10 cellular contexts compared by ENCODE assay signal in genomic region chr2:47346-48218, GRCh38. TPM values are rescaled to one million over a fixed set of nuclear protein-coding genes. Genes with fewer than 3 reads are reported as not detected.
DNase-seq lines count a peak whose midpoint lies in the region; ATAC-seq, FAIRE-seq and TF ChIP-seq lines count a peak whose summit lies in the region.
"Had no signal": no experiment of that assay in that cellular context is flagged by ENCODE, and none has a peak within 500 bp of the region (broad histone marks: within the 10 kb centered on the region; RNA-seq: fewer than 3 reads in every experiment).

No MANE protein-coding gene starts in this region.

- H3K27ac ChIP-seq in A549 (no peak overlapping the region), KOPT-K1 (ENCODE audit: low read depth, low read length, poor library complexity, severe bottlenecking) (peak overlapping the region; percentile 73)
- H3K27ac ChIP-seq: SJSA1 had no signal

- peak overlapping the region in 7 of 10 donors; percentile 14 to 89 (median 74) for H3K27ac Mint-ChIP-seq in naive thymus-derived CD8-positive, alpha-beta T cell

- H3K9me3 Mint-ChIP-seq in naive thymus-derived CD8-positive, alpha-beta T cell, result no peaks in the 10 kb centered on the region

- CTCF ChIA-PET in A549 (lab: Yijun Ruan, JAX), result no interaction called here

- ATAC-seq in A549 (no peak), HG03520 (IDR thresholded peaks at IDR 0.05; ENCODE audit: unreplicated experiment) (no peak)
- peak; percentile 39 to 60 for ATAC-seq in naive thymus-derived CD8-positive, alpha-beta T cell

- POLR2A ChIA-PET in A549 (lab: Yijun Ruan, JAX), result no interaction called here
- POLR2A ChIA-PET in naive thymus-derived CD8-positive, alpha-beta T cell (lab: Charles Lee), result no interaction called here

- H3K36me3 Mint-ChIP-seq in naive thymus-derived CD8-positive, alpha-beta T cell, result no peaks in the 10 kb centered on the region

- H3K4me3 ChIP-seq in A549, result no peak overlapping the region; the same call in 2 of the 3 replicates
- H3K4me3 ChIP-seq in epithelial cell of proximal tubule (ENCODE audit: low read depth, low read length), result peak overlapping the region; percentile 86
- H3K4me3 ChIP-seq: SJSA1 had no signal

- DNase-seq in A549 (ENCODE audit: low read depth in 1 of 2, low spot score in 1 of 2) (no peak), epithelial cell of proximal tubule (ENCODE audit: low read depth) (no peak), OCI-M1 (lab: John Stamatoyannopoulos, UW) (no peak), ecto neural progenitor cell (ENCODE audit: low spot score) (no peak), AG08395 (ENCODE audit: low spot score) (no peak)
- peak in 2 of 10 donors; percentile 16 to 26 for DNase-seq in naive thymus-derived CD8-positive, alpha-beta T cell
- DNase-seq: activated naive CD4-positive, alpha-beta T cell treated with Interleukin-2 at 50 U/mL for 16 hours had no signal

- FAIRE-seq in A549 (lab: Jason Lieb, UNC), result no peak

- H3K4me1 ChIP-seq in A549, result peaks cover 8% of the 10 kb centered on the region; the same call in 1 of the 3 replicates

- peak overlapping the region; percentile 85 to 94 (median 90) for H3K4me3 Mint-ChIP-seq in naive thymus-derived CD8-positive, alpha-beta T cell

- no peak for TF ChIP-seq RAD21 in A549 (conservative IDR thresholded peaks at IDR 0.05 in 1 of 2, IDR thresholded peaks at IDR 0.05 in 1 of 2)

- no peaks in the 10 kb centered on the region for H3K36me3 ChIP-seq in KOPT-K1 (ENCODE audit: insufficient read depth, low read length)
- H3K36me3 ChIP-seq: SJSA1 had no signal

- H3K9me3 ChIP-seq in A549 (no peaks in the 10 kb centered on the region), KOPT-K1 (ENCODE audit: insufficient read depth, low read length, poor library complexity, severe bottlenecking) (no peaks in the 10 kb centered on the region)
- H3K9me3 ChIP-seq: SJSA1 had no signal

- 54% methylated on average over 19 of the region's 19 CpGs for WGBS in A549 (ENCODE audit: missing lambda C conversion rate)

- H3K4me1 Mint-ChIP-seq in naive thymus-derived CD8-positive, alpha-beta T cell, result peaks cover 10 to 24% (median 15%) of the 10 kb centered on the region in 4 donors

- TF ChIP-seq POLR2A in A549 (IDR thresholded peaks at IDR 0.05; ENCODE audit: low read length), result no peak

- no peak for TF ChIP-seq EP300 in A549 (IDR thresholded peaks at IDR 0.05)

- peak overlapping the region; percentile 81 for H3K4me2 ChIP-seq in A549

- peaks cover 3 to 40% (median 21%) of the 10 kb centered on the region in 5 donors for H3K27me3 Mint-ChIP-seq in naive thymus-derived CD8-positive, alpha-beta T cell

- TF ChIP-seq CTCF in A549 (IDR thresholded peaks at IDR 0.05) (no peak), epithelial cell of proximal tubule (conservative IDR thresholded peaks at IDR 0.05; ENCODE audit: low read depth, low read length) (no peak)

TF ChIP-seq in A549, 52 proteins besides CTCF, POLR2A, EP300 and RAD21:
- TF ChIP-seq CEBPB (IDR thresholded peaks at IDR 0.05), result no peak
- TF ChIP-seq ELK1 (IDR thresholded peaks at IDR 0.05; ENCODE audit: low read depth, low read length), result no peak
- no peak for TF ChIP-seq RNF2 (IDR thresholded peaks at IDR 0.05; ENCODE audit: borderline replicate concordance, low read depth)
- no peak for TF ChIP-seq ZNF302 (CRISPR knock-in tag; IDR thresholded peaks at IDR 0.05)
- no peak for TF ChIP-seq BHLHE40 (IDR thresholded peaks at IDR 0.05; ENCODE audit: low read depth, low read length)
- TF ChIP-seq EHMT2 (IDR thresholded peaks at IDR 0.05; ENCODE audit: low read depth), result no peak
- TF ChIP-seq USF2 (IDR thresholded peaks at IDR 0.05), result no peak
- TF ChIP-seq POLR2AphosphoS2 (conservative IDR thresholded peaks at IDR 0.05; ENCODE audit: low read length), result no peak
- no peak for TF ChIP-seq CHD4 (IDR thresholded peaks at IDR 0.05; ENCODE audit: borderline replicate concordance)
- TF ChIP-seq SMC3 (IDR thresholded peaks at IDR 0.05), result no peak
- TF ChIP-seq MAFK (IDR thresholded peaks at IDR 0.05; ENCODE audit: partially characterized antibody), result no peak
- TF ChIP-seq E2F6 (IDR thresholded peaks at IDR 0.05; ENCODE audit: borderline replicate concordance, low read depth), result no peak

RNA-seq across cellular contexts. Expression of gene FAM110C, which starts 1.3 kb away (rescaled TPM):
- polyA plus RNA-seq in A549 (2011; rRNA removed) (0.35 and 0.53 TPM in 2 replicates), A549 (2017; fragmentation: RNase III; extraction: RNeasy Plus Mini Kit Qiagen cat#74134 plus additional on column Dnase treatment) (0.04 to 0.17 TPM (median 0.08 TPM) in 3 replicates)
- 0.05 and 0.12 TPM in 2 replicates for polyA plus RNA-seq in A549 (2012; cell fraction: cytosol; rRNA removed)
- polyA plus RNA-seq in A549 (2012; cell fraction: nucleus; rRNA removed), result 0.08 and 0.12 TPM in 2 replicates
- 0.10 and 0.62 TPM in 2 replicates for polyA minus RNA-seq in A549 (2011; rRNA and poly(A)+ RNA removed)
- 6.1 and 13.5 TPM in 2 replicates for total RNA-seq in epithelial cell of proximal tubule
- under 1 TPM; 0.16 to 0.91 TPM for total RNA-seq in naive thymus-derived CD8-positive, alpha-beta T cell
- polyA plus RNA-seq in naive thymus-derived CD8-positive, alpha-beta T cell, result under 1 TPM in 1 of 3 donors, not detected in 2; 0.13 TPM
- total RNA-seq: SJSA1 had no signal

Comparison
In these comparisons a context has a peak if more than half of its experiments do, and no peak if none do; other contexts are left out.
1. ATAC-seq: peak in naive thymus-derived CD8-positive, alpha-beta T cell (2 of 2); none in A549 (0 of 2) and HG03520 (single experiment).